Comparison of ENCODE assay signal across 2 cellular contexts in genomic region chr1:41954533-41954944, GRCh38.
TF ChIP-seq lines count a peak whose summit lies in the region.

No MANE protein-coding gene starts in this region.

TF ChIP-seq in GM23338, 12 proteins besides CTCF, POLR2A, EP300 and RAD21:
- TF ChIP-seq EZH2 (IDR thresholded peaks at IDR 0.05; ENCODE audit: low read depth, unreplicated experiment) (no peak), CREB1 (CRISPR knock-in tag; IDR thresholded peaks at IDR 0.05; ENCODE audit: low read depth) (no peak), EZH2phosphoT487 (IDR thresholded peaks at IDR 0.05; ENCODE audit: unreplicated experiment) (no peak), ZNF114 (CRISPR knock-in tag; IDR thresholded peaks at IDR 0.05) (no peak), ZNF331 (CRISPR knock-in tag; IDR thresholded peaks at IDR 0.05; ENCODE audit: low read depth) (no peak), JUNB (IDR thresholded peaks at IDR 0.05; ENCODE audit: unreplicated experiment) (no peak), STAT1 (IDR thresholded peaks at IDR 0.05; ENCODE audit: unreplicated experiment) (no peak), POLR2AphosphoS5 (IDR thresholded peaks at IDR 0.05; ENCODE audit: low read depth) (no peak)
- TF ChIP-seq, protein P1, sequence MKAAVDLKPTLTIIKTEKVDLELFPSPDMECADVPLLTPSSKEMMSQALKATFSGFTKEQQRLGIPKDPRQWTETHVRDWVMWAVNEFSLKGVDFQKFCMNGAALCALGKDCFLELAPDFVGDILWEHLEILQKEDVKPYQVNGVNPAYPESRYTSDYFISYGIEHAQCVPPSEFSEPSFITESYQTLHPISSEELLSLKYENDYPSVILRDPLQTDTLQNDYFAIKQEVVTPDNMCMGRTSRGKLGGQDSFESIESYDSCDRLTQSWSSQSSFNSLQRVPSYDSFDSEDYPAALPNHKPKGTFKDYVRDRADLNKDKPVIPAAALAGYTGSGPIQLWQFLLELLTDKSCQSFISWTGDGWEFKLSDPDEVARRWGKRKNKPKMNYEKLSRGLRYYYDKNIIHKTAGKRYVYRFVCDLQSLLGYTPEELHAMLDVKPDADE (IDR thresholded peaks at IDR 0.05): no peak
- TF ChIP-seq, protein P2, sequence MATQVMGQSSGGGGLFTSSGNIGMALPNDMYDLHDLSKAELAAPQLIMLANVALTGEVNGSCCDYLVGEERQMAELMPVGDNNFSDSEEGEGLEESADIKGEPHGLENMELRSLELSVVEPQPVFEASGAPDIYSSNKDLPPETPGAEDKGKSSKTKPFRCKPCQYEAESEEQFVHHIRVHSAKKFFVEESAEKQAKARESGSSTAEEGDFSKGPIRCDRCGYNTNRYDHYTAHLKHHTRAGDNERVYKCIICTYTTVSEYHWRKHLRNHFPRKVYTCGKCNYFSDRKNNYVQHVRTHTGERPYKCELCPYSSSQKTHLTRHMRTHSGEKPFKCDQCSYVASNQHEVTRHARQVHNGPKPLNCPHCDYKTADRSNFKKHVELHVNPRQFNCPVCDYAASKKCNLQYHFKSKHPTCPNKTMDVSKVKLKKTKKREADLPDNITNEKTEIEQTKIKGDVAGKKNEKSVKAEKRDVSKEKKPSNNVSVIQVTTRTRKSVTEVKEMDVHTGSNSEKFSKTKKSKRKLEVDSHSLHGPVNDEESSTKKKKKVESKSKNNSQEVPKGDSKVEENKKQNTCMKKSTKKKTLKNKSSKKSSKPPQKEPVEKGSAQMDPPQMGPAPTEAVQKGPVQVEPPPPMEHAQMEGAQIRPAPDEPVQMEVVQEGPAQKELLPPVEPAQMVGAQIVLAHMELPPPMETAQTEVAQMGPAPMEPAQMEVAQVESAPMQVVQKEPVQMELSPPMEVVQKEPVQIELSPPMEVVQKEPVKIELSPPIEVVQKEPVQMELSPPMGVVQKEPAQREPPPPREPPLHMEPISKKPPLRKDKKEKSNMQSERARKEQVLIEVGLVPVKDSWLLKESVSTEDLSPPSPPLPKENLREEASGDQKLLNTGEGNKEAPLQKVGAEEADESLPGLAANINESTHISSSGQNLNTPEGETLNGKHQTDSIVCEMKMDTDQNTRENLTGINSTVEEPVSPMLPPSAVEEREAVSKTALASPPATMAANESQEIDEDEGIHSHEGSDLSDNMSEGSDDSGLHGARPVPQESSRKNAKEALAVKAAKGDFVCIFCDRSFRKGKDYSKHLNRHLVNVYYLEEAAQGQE (IDR thresholded peaks at IDR 0.05; ENCODE audit: unreplicated experiment): no peak
- TF ChIP-seq, protein P3, sequence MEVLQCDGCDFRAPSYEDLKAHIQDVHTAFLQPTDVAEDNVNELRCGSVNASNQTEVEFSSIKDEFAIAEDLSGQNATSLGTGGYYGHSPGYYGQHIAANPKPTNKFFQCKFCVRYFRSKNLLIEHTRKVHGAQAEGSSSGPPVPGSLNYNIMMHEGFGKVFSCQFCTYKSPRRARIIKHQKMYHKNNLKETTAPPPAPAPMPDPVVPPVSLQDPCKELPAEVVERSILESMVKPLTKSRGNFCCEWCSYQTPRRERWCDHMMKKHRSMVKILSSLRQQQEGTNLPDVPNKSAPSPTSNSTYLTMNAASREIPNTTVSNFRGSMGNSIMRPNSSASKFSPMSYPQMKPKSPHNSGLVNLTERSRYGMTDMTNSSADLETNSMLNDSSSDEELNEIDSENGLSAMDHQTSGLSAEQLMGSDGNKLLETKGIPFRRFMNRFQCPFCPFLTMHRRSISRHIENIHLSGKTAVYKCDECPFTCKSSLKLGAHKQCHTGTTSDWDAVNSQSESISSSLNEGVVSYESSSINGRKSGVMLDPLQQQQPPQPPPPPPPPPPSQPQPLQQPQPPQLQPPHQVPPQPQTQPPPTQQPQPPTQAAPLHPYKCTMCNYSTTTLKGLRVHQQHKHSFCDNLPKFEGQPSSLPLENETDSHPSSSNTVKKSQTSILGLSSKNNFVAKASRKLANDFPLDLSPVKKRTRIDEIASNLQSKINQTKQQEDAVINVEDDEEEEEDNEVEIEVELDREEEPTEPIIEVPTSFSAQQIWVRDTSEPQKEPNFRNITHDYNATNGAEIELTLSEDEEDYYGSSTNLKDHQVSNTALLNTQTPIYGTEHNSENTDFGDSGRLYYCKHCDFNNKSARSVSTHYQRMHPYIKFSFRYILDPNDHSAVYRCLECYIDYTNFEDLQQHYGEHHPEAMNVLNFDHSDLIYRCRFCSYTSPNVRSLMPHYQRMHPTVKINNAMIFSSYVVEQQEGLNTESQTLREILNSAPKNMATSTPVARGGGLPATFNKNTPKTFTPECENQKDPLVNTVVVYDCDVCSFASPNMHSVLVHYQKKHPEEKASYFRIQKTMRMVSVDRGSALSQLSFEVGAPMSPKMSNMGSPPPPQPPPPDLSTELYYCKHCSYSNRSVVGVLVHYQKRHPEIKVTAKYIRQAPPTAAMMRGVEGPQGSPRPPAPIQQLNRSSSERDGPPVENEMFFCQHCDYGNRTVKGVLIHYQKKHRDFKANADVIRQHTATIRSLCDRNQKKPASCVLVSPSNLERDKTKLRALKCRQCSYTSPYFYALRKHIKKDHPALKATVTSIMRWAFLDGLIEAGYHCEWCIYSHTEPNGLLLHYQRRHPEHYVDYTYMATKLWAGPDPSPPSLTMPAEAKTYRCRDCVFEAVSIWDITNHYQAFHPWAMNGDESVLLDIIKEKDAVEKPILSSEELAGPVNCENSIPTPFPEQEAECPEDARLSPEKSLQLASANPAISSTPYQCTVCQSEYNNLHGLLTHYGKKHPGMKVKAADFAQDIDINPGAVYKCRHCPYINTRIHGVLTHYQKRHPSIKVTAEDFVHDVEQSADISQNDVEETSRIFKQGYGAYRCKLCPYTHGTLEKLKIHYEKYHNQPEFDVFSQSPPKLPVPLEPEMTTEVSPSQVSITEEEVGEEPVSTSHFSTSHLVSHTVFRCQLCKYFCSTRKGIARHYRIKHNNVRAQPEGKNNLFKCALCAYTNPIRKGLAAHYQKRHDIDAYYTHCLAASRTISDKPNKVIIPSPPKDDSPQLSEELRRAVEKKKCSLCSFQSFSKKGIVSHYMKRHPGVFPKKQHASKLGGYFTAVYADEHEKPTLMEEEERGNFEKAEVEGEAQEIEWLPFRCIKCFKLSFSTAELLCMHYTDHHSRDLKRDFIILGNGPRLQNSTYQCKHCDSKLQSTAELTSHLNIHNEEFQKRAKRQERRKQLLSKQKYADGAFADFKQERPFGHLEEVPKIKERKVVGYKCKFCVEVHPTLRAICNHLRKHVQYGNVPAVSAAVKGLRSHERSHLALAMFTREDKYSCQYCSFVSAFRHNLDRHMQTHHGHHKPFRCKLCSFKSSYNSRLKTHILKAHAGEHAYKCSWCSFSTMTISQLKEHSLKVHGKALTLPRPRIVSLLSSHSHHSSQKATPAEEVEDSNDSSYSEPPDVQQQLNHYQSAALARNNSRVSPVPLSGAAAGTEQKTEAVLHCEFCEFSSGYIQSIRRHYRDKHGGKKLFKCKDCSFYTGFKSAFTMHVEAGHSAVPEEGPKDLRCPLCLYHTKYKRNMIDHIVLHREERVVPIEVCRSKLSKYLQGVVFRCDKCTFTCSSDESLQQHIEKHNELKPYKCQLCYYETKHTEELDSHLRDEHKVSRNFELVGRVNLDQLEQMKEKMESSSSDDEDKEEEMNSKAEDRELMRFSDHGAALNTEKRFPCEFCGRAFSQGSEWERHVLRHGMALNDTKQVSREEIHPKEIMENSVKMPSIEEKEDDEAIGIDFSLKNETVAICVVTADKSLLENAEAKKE (CRISPR knock-in tag; IDR thresholded peaks at IDR 0.05): no peak

TF ChIP-seq in H1, 55 proteins besides CTCF, POLR2A, EP300 and RAD21:
- TF ChIP-seq GTF2F1 (IDR thresholded peaks at IDR 0.05; ENCODE audit: borderline replicate concordance, low read depth, low read length) (no peak), SIX5 (IDR thresholded peaks at IDR 0.05; ENCODE audit: low read depth, low read length) (no peak)
